ENCODE assay signal across 33 cellular contexts in the genomic region with DNA sequence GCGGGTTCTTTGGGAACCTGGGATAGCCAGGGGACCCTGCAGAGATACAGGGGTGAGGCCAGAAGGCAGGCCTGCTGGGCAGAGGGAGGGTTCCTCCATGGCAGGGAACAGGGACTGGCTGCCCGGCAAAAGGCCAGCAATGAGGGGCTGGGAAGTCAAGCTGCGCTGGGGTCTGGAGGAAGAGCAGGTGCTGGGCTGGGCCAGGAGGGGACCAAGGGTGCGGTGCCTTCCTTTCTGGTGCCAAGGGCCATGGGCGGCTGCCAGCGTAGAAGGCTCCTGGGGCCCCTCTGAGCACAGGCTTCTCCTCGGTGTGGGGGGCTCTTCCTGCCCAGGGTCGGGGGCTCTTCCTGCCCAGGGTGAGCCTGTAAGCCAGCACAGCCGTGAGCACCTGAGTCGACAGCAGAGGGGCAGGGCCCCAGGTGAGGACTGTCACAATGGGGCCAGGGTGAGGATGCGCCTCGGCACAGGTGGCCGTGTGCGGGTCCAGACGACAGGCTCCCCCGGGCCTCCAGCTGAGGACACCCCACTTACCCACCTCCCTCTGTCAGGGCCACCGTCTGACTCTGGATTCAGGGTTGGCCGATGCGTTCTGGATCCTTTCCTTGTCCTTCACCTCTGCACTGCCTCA. TPM values are rescaled to one million over a fixed set of nuclear protein-coding genes. Genes with fewer than 3 reads are reported as not detected.
"Had no signal": no experiment of that assay in that cellular context is flagged by ENCODE, and none has a peak within 500 bp of the region (broad histone marks: within the 10 kb centered on the region; RNA-seq: fewer than 3 reads in every experiment).

No MANE protein-coding gene starts in this region.

- DNase-seq: activated CD4-positive, alpha-beta T cell treated with anti-CD3 and anti-CD28 coated beads for 48 hours; activated CD4-positive, alpha-beta T cell treated with anti-CD3 and anti-CD28 coated beads, Interleukin-2, amount 50 U/mL, for 48 hours; activated CD8-positive, alpha-beta memory T cell treated with anti-CD3 and anti-CD28 coated beads for 24 hours; activated effector memory CD4-positive, alpha-beta T cell treated with Interleukin-2 at 50 U/mL for 16 hours; activated naive CD4-positive, alpha-beta T cell treated with Interleukin-2 at 50 U/mL for 16 hours; anterior cingulate cortex; dermis blood vessel endothelial cell; effector CD4-positive, alpha-beta T cell; esophagus squamous epithelium; islet precursor cell; left colon; sigmoid colon; small intestine; stimulated activated CD4-positive, alpha-beta T cell treated with anti-CD3 and anti-CD28 coated beads, Interleukin-1b, Interleukin-23, amount 100 ng/mL, for 48 hours; stimulated activated naive CD4-positive, alpha-beta T cell treated with Interleukin-2 at 50 U/mL for 16 hours; T-helper 1 cell; T-helper 9 cell; trophoblast cell; uterus had no signal

- H3K27ac Mint-ChIP-seq: activated naive CD8-positive, alpha-beta T cell; mesothelial cell of epicardium; naive thymus-derived CD4-positive, alpha-beta T cell had no signal

- H3K4me3 Mint-ChIP-seq: activated naive CD8-positive, alpha-beta T cell; central memory CD8-positive, alpha-beta T cell; mesothelial cell of epicardium; naive thymus-derived CD4-positive, alpha-beta T cell had no signal

- H3K27ac ChIP-seq: esophagus squamous epithelium, hepatocyte, sigmoid colon, thoracic aorta, uterus, VCaP had no signal

- H3K9me3 ChIP-seq: esophagus squamous epithelium, sigmoid colon, thoracic aorta, uterus had no signal

- H2AFZ ChIP-seq: hepatocyte had no signal

- H3K27me3 ChIP-seq: hepatocyte, sigmoid colon, uterus had no signal

- H3K79me2 ChIP-seq: hepatocyte had no signal

- ATAC-seq: activated CD4-positive, CD25-positive, alpha-beta regulatory T cell treated with anti-CD3 and anti-CD28 coated beads, Interleukin-2, amount 50 U/mL, for 24 hours; left colon; naive thymus-derived CD4-positive, alpha-beta T cell had no signal

- H3K36me3 Mint-ChIP-seq: activated naive CD8-positive, alpha-beta T cell; mesothelial cell of epicardium; naive thymus-derived CD4-positive, alpha-beta T cell had no signal

- H3K4me2 ChIP-seq: hepatocyte had no signal

- H3K27me3 Mint-ChIP-seq: activated naive CD8-positive, alpha-beta T cell; central memory CD8-positive, alpha-beta T cell had no signal

- H3K4me1 ChIP-seq: esophagus squamous epithelium, sigmoid colon, uterus had no signal

- H3K4me3 ChIP-seq: esophagus squamous epithelium, hepatocyte, sigmoid colon, thoracic aorta, uterus had no signal

- H3K4me1 Mint-ChIP-seq: central memory CD8-positive, alpha-beta T cell; mesothelial cell of epicardium had no signal

- H3K9me3 Mint-ChIP-seq: central memory CD8-positive, alpha-beta T cell; naive thymus-derived CD4-positive, alpha-beta T cell had no signal

- H3K36me3 ChIP-seq: esophagus squamous epithelium, sigmoid colon, thoracic aorta, uterus had no signal

RNA-seq across cellular contexts. Expression of gene DNMT3L, which starts 10.6 kb away (rescaled TPM):
- total RNA-seq: bronchial epithelial cell; dermis blood vessel endothelial cell; esophagus squamous epithelium; frontal cortex; hepatocyte; left colon; lower leg skin; mesothelial cell of epicardium; naive thymus-derived CD4-positive, alpha-beta T cell; osteocyte; posterior vena cava; sigmoid colon; subcutaneous adipose tissue; thoracic aorta; uterus had no signal

RNA-seq across cellular contexts. Expression of gene AIRE, which starts 13.3 kb away (rescaled TPM):
- total RNA-seq: bronchial epithelial cell, dermis blood vessel endothelial cell, esophagus squamous epithelium, osteocyte, posterior vena cava, sigmoid colon, subcutaneous adipose tissue, thoracic aorta had no signal
